22 cellular contexts compared by ENCODE assay signal in the genomic region with DNA sequence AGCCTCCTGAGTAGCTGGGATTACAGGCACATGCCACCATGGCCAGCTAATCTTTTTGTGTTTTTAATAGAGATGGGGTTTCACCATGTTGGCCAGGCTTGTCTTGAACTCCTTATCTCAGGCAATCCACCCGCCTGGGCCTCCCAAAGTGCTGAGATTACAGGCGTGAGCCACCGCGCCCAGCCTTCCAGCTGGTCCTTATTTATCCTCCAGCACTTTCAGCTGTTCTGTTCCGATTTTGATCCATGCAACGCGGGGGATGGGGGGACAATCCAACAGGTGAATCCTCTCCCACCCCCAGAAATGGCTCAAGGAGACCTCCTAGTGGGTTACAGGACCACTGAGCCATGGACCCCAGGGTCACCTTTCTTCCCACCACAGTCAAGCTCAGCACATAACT.
"Had no signal": no experiment of that assay in that cellular context is flagged by ENCODE, and none has a peak within 500 bp of the region (broad histone marks: within the 10 kb centered on the region; RNA-seq: fewer than 3 reads in every experiment).

No MANE protein-coding gene starts in this region.

- H3K27me3 ChIP-seq: heart left ventricle, hepatocyte, upper lobe of left lung, uterus had no signal

- DNase-seq: cortex of kidney; effector memory CD8-positive, alpha-beta T cell; heart left ventricle; kidney; midbrain; naive thymus-derived CD4-positive, alpha-beta T cell; nucleus accumbens; right cardiac atrium; stimulated activated CD4-positive, alpha-beta T cell treated with anti-CD3 and anti-CD28 coated beads, Interleukin-15, amount 100 ng/mL, for 24 hours; stimulated activated CD4-positive, alpha-beta T cell treated with anti-CD3 and anti-CD28 coated beads, Interleukin-2, amount 100 ng/mL, for 48 hours; stimulated activated naive B cell treated with anti-CD40 and anti-IgM and Interleukin-4, amounts not matched to agents 10 μg/mL and 1 μg/mL and 100 μg/mL, for 72 hours; upper lobe of left lung; uterus had no signal

- H3K9me3 ChIP-seq: heart left ventricle, psoas muscle, thoracic aorta, tibial nerve, upper lobe of left lung, uterus had no signal

- H3K4me2 ChIP-seq: hepatocyte had no signal

- H3K79me2 ChIP-seq: hepatocyte had no signal

- H3K4me3 ChIP-seq: heart left ventricle, hepatocyte, lung, psoas muscle, skin epidermis, thoracic aorta, tibial nerve, upper lobe of left lung, uterus had no signal

- H3K27ac ChIP-seq: heart left ventricle, hepatocyte, psoas muscle, skin epidermis, thoracic aorta, tibial nerve, upper lobe of left lung, uterus had no signal

- H3K4me1 ChIP-seq: heart left ventricle, psoas muscle, tibial nerve, upper lobe of left lung, uterus had no signal

- FAIRE-seq: endometrium, frontal cortex, kidney had no signal

- H2AFZ ChIP-seq: hepatocyte had no signal

- ATAC-seq: effector memory CD8-positive, alpha-beta T cell; heart left ventricle; left lobe of liver; naive thymus-derived CD4-positive, alpha-beta T cell; psoas muscle; right cardiac atrium; stimulated activated naive B cell treated with anti-CD40 and anti-IgM and Interleukin-4, amounts not matched to agents 10 μg/mL and 1 μg/mL and 100 μg/mL, for 72 hours had no signal

- H3K36me3 ChIP-seq: heart left ventricle, thoracic aorta, tibial nerve, upper lobe of left lung, uterus had no signal
